8 cellular contexts compared by ENCODE assay signal in genomic region chr10:62076872-62077271, GRCh38.
DNase-seq lines count a peak whose midpoint lies in the region; FAIRE-seq and TF ChIP-seq lines count a peak whose summit lies in the region.

No MANE protein-coding gene starts in this region.

- H3K36me3 ChIP-seq in Peyer's patch (peaks cover 0 to 15% (median 0%) of the 10 kb centered on the region in 3 donors), kidney (ENCODE audit: control insufficient read depth in 1 of 2, insufficient read depth in 2 of 2, low read length in 2 of 2) (peaks cover 19 to 28% of the 10 kb centered on the region in 2 donors)

- peak; percentile 12 for DNase-seq in SIG-M5 treated with dmso at 0.1 percent for 504 hours (lab: John Stamatoyannopoulos, UW; ENCODE audit: unreplicated experiment)
- DNase-seq in SIG-M5 (lab: John Stamatoyannopoulos, UW), result no peak
- DNase-seq in iris pigment epithelial cell (ENCODE audit: low read depth), result peak; percentile 91
- no peak for DNase-seq in D341Med (ENCODE audit: low spot score)
- no peak for DNase-seq in Peyer's patch
- no peak for DNase-seq in kidney

- H3K27ac ChIP-seq in temporal lobe (ENCODE audit: low read depth, low read length) (peak overlapping the region; percentile 54), Peyer's patch (peak overlapping the region in 2 of 4 donors; percentile 2 to 19), kidney (ENCODE audit: low read depth in 2 of 2, low read length in 2 of 2) (no peak overlapping the region)

- H3K4me3 Mint-ChIP-seq in activated naive CD8-positive, alpha-beta T cell, result no peak overlapping the region

- TF ChIP-seq POLR2A in Peyer's patch (IDR thresholded peaks at IDR 0.05), result no peak

- no peaks in the 10 kb centered on the region for H3K27me3 Mint-ChIP-seq in activated naive CD8-positive, alpha-beta T cell

- TF ChIP-seq CTCF in Peyer's patch (IDR thresholded peaks at IDR 0.05) (no peak), kidney (IDR thresholded peaks at IDR 0.05; ENCODE audit: borderline replicate concordance, extremely low read depth, insufficient read depth) (no peak)

- no peaks in the 10 kb centered on the region for H3K9me3 Mint-ChIP-seq in activated naive CD8-positive, alpha-beta T cell (ENCODE audit: low read depth)

- peak overlapping the region in 1 of 2 donors; percentile 17 for H3K9ac ChIP-seq in kidney (ENCODE audit: low read length in 2 of 2)

- H3K9me3 ChIP-seq in Peyer's patch (no peaks in the 10 kb centered on the region), kidney (ENCODE audit: control insufficient read depth in 1 of 2, low read length in 2 of 2) (no peaks in the 10 kb centered on the region)

- intact Hi-C loops in kidney (cut with DNase I), result no loop called here

- no peaks in the 10 kb centered on the region for H3K27me3 ChIP-seq in Peyer's patch

- H3K4me3 ChIP-seq in Peyer's patch (no peak overlapping the region), kidney (ENCODE audit: low read length in 2 of 2) (no peak overlapping the region)

- peaks cover 51% of the 10 kb centered on the region for H3K4me1 Mint-ChIP-seq in activated naive CD8-positive, alpha-beta T cell (ENCODE audit: low read depth)

- H3K36me3 Mint-ChIP-seq in activated naive CD8-positive, alpha-beta T cell, result peaks cover 36% of the 10 kb centered on the region

- H3K4me1 ChIP-seq in Peyer's patch (peaks cover 0 to 17% (median 7%) of the 10 kb centered on the region in 4 donors), kidney (ENCODE audit: control insufficient read depth in 1 of 2, insufficient read depth in 1 of 2, low read depth in 1 of 2, low read length in 2 of 2) (peaks cover 16 to 21% of the 10 kb centered on the region in 2 donors)

- peak overlapping the region; percentile 88 for H3K27ac Mint-ChIP-seq in activated naive CD8-positive, alpha-beta T cell

- FAIRE-seq in kidney (lab: Jason Lieb, UNC), result no peak

Comparison
In these comparisons a context has a peak if more than half of its experiments do, and no peak if none do; other contexts are left out.
1. DNase-seq: peak in SIG-M5 treated with dmso at 0.1 percent for 504 hours (single experiment) and iris pigment epithelial cell (single experiment); none in SIG-M5 (single experiment), D341Med (single experiment), Peyer's patch (0 of 3) and kidney (single experiment).